In genomic region chr4:2365054-2365912, GRCh38 we compare ENCODE assay signal across 9 cellular contexts. TPM values are rescaled to one million over a fixed set of nuclear protein-coding genes. Genes with fewer than 3 reads are reported as not detected.
A peak's percentile ranks its signal among the peaks of the same experiment; 100 is the strongest.
DNase-seq lines count a peak whose midpoint lies in the region; ATAC-seq and TF ChIP-seq lines count a peak whose summit lies in the region.
"Had no signal": no experiment of that assay in that cellular context is flagged by ENCODE, and none has a peak within 500 bp of the region (broad histone marks: within the 10 kb centered on the region; RNA-seq: fewer than 3 reads in every experiment).

No MANE protein-coding gene starts in this region.

- H3K4me1 ChIP-seq in adipocyte (ENCODE audit: control insufficient read depth, insufficient read depth, low read length) (peaks cover 22% of the 10 kb centered on the region), left ventricle myocardium inferior (peaks cover 42% of the 10 kb centered on the region)

- H3K4me3 ChIP-seq in adipocyte (ENCODE audit: low read length) (peak overlapping the region; percentile 88), left ventricle myocardium inferior (peak overlapping the region; percentile 64)
- H3K4me3 ChIP-seq: MG63 had no signal

- no peak overlapping the region for H3K27ac Mint-ChIP-seq in HFFc6
- H3K27ac Mint-ChIP-seq in stimulated activated memory B cell treated with anti-CD40 and anti-IgM and Interleukin-4, amounts not matched to agents 10 μg/mL and 1 μg/mL and 100 μg/mL, for 72 hours: no peak overlapping the region

- H3K9ac ChIP-seq in adipocyte (ENCODE audit: low read length): peak overlapping the region; percentile 89

- TF ChIP-seq CTCF in HFFc6 (IDR thresholded peaks at IDR 0.05): no peak
- no peak for TF ChIP-seq CTCF in left ventricle myocardium inferior (IDR thresholded peaks at IDR 0.05; ENCODE audit: borderline replicate concordance)

- intact Hi-C loops in left ventricle myocardium inferior (cut with micrococcal nuclease): no loop called here

- no peak for DNase-seq in HFFc6
- DNase-seq in adipocyte (ENCODE audit: low read depth): no peak
- no peak for DNase-seq in left ventricle myocardium inferior
- DNase-seq in H4 (ENCODE audit: low spot score): no peak
- DNase-seq in glomerular visceral epithelial cell (ENCODE audit: extremely low spot score): no peak
- no peak for DNase-seq in stimulated activated CD4-positive, alpha-beta T cell treated with anti-CD3 and anti-CD28 coated beads, Interleukin-1b, Interleukin-23, amount 100 ng/mL, for 48 hours
- DNase-seq: MG63 had no signal

- H3K4me3 Mint-ChIP-seq in HFFc6: 0 out of 2 replicates have a peak overlapping the region, but pooled peaks have one; percentile 34
- peak overlapping the region; percentile 68 for H3K4me3 Mint-ChIP-seq in stimulated activated memory B cell treated with anti-CD40 and anti-IgM and Interleukin-4, amounts not matched to agents 10 μg/mL and 1 μg/mL and 100 μg/mL, for 72 hours

- no peak for ATAC-seq in stimulated activated memory B cell treated with anti-CD40 and anti-IgM and Interleukin-4, amounts not matched to agents 10 μg/mL and 1 μg/mL and 100 μg/mL, for 72 hours
- ATAC-seq in HG03097 (IDR thresholded peaks at IDR 0.05; ENCODE audit: low FRiP score, unreplicated experiment): no peak

- H3K4me1 Mint-ChIP-seq in HFFc6 (ENCODE audit: low read depth): peaks cover 4% of the 10 kb centered on the region; the same call in 1 of the 2 replicates
- H3K4me1 Mint-ChIP-seq in stimulated activated memory B cell treated with anti-CD40 and anti-IgM and Interleukin-4, amounts not matched to agents 10 μg/mL and 1 μg/mL and 100 μg/mL, for 72 hours: no peaks in the 10 kb centered on the region

- peaks cover 11% of the 10 kb centered on the region; the same call in 1 of the 2 replicates for H3K36me3 Mint-ChIP-seq in HFFc6 (ENCODE audit: low read depth)
- H3K36me3 Mint-ChIP-seq in stimulated activated memory B cell treated with anti-CD40 and anti-IgM and Interleukin-4, amounts not matched to agents 10 μg/mL and 1 μg/mL and 100 μg/mL, for 72 hours: no peaks in the 10 kb centered on the region

- H3K9me3 ChIP-seq in adipocyte (ENCODE audit: control insufficient read depth, low read length) (peaks cover 7% of the 10 kb centered on the region), left ventricle myocardium inferior (replicated peaks) (peaks cover 12% of the 10 kb centered on the region)
- H3K9me3 ChIP-seq: MG63 had no signal

- H3K36me3 ChIP-seq in adipocyte (ENCODE audit: control insufficient read depth, insufficient read depth, low read length, severe bottlenecking) (no peaks in the 10 kb centered on the region), left ventricle myocardium inferior (no peaks in the 10 kb centered on the region)
- H3K36me3 ChIP-seq: MG63 had no signal

- H3K27ac ChIP-seq in left ventricle myocardium inferior (replicated peaks): no peak overlapping the region

- H3K9me3 Mint-ChIP-seq in HFFc6: peaks cover 11% of the 10 kb centered on the region
- peaks cover 5% of the 10 kb centered on the region for H3K9me3 Mint-ChIP-seq in stimulated activated memory B cell treated with anti-CD40 and anti-IgM and Interleukin-4, amounts not matched to agents 10 μg/mL and 1 μg/mL and 100 μg/mL, for 72 hours

- peaks cover 5% of the 10 kb centered on the region; the same call in 1 of the 2 replicates for H3K27me3 Mint-ChIP-seq in HFFc6 (ENCODE audit: insufficient read depth)
- no peaks in the 10 kb centered on the region for H3K27me3 Mint-ChIP-seq in stimulated activated memory B cell treated with anti-CD40 and anti-IgM and Interleukin-4, amounts not matched to agents 10 μg/mL and 1 μg/mL and 100 μg/mL, for 72 hours

- no peaks in the 10 kb centered on the region for H3K27me3 ChIP-seq in adipocyte (replicated peaks; ENCODE audit: control insufficient read depth, insufficient read depth, low read length)
- H3K27me3 ChIP-seq in left ventricle myocardium inferior (ENCODE audit: low read depth): no peaks in the 10 kb centered on the region
- H3K27me3 ChIP-seq: MG63 had no signal

RNA-seq across cellular contexts. Expression of gene ZFYVE28, which starts 53.2 kb away (rescaled TPM):
- 1 to 10 TPM; 1.8 to 5.4 (median 2.2) TPM for total RNA-seq in HFFc6 (2021; fragmentation: NEBNext Ultra II Directional; extraction: Animal tissue kit (Norgen Biotek cat#: 25700))
- 5.6 TPM for total RNA-seq in left ventricle myocardium inferior
- total RNA-seq in H4 (2014; rRNA removed; shearing (Covaris generic)): 1.9 and 2.7 TPM in 2 replicates

RNA-seq across cellular contexts. Expression of gene CFAP99, which starts 53.5 kb away (rescaled TPM):
- not detected for total RNA-seq in HFFc6 (2021; fragmentation: NEBNext Ultra II Directional; extraction: Animal tissue kit (Norgen Biotek cat#: 25700))
- total RNA-seq in left ventricle myocardium inferior: not detected
- not detected in 2 replicates for total RNA-seq in H4 (2014; rRNA removed; shearing (Covaris generic))
